8 cellular contexts compared by ENCODE assay signal in genomic region chr3:177196473-177197040, GRCh38. TPM values are rescaled to one million over a fixed set of nuclear protein-coding genes. Genes with fewer than 3 reads are reported as not detected.
A peak's percentile ranks its signal among the peaks of the same experiment; 100 is the strongest.
DNase-seq lines count a peak whose midpoint lies in the region; ATAC-seq and TF ChIP-seq lines count a peak whose summit lies in the region.

No MANE protein-coding gene starts in this region.

- TF ChIP-seq POLR2A in gastroesophageal sphincter (IDR thresholded peaks at IDR 0.05), result no peak

- H3K9me3 ChIP-seq in gastroesophageal sphincter, result no peaks in the 10 kb centered on the region
- H3K9me3 ChIP-seq in neutrophil, result no peaks in the 10 kb centered on the region

- H3K27ac ChIP-seq in gastroesophageal sphincter (peak overlapping the region; percentile 98 to 100 (median 100)), neutrophil (peak overlapping the region; percentile 98)

- H3K4me3 ChIP-seq in gastroesophageal sphincter, result peak overlapping the region; percentile 84 to 98
- peak overlapping the region; percentile 77 to 92 for H3K4me3 ChIP-seq in neutrophil (ENCODE audit: low read depth in 1 of 2, low read length in 1 of 2)

- H3K4me1 ChIP-seq in gastroesophageal sphincter, result peaks cover 0 to 58% (median 4%) of the 10 kb centered on the region in 3 donors
- peaks cover 54 to 63% of the 10 kb centered on the region in 2 experiments for H3K4me1 ChIP-seq in neutrophil (ENCODE audit: control insufficient read depth in 1 of 2, insufficient read depth in 1 of 2, low read depth in 1 of 2, low read length in 1 of 2)

- no peak for TF ChIP-seq CTCF in gastroesophageal sphincter (IDR thresholded peaks at IDR 0.05)
- TF ChIP-seq CTCF in neutrophil (IDR thresholded peaks at IDR 0.05), result no peak

- H3K36me3 ChIP-seq in gastroesophageal sphincter, result no peaks in the 10 kb centered on the region
- H3K36me3 ChIP-seq in neutrophil, result no peaks in the 10 kb centered on the region

- DNase-seq in Right ventricle myocardium inferior (ENCODE audit: missing footprints) (peak; percentile 69), left ventricle myocardium superior (no peak), NCI-H2227 treated with DMSO at 0.1 percent for 48 hours (lab: John Stamatoyannopoulos, UW) (peak; percentile 56)
- peak; percentile 16 for DNase-seq in activated T-helper 9 cell treated with anti-CD3 and anti-CD28 coated beads, Interleukin-2, amount 50 U/mL, for 16 hours (ENCODE audit: low read depth)

- WGBS in gastroesophageal sphincter (ENCODE audit: low coverage in 1 of 2), 2 donors, result 0% methylated on average over 7 of the region's 42 CpGs; no CpG with 5 or more reads in 1 of the 2 donors

- H3K27me3 ChIP-seq in gastroesophageal sphincter, result no peaks in the 10 kb centered on the region
- no peaks in the 10 kb centered on the region for H3K27me3 ChIP-seq in neutrophil

- ATAC-seq in Right ventricle myocardium inferior (no peak), left ventricle myocardium superior (no peak), gastroesophageal sphincter (no peak), HG02973 (IDR thresholded peaks at IDR 0.05; ENCODE audit: unreplicated experiment) (no peak), GM19463 (IDR thresholded peaks at IDR 0.05; ENCODE audit: unreplicated experiment) (no peak)

- intact Hi-C loops in Right ventricle myocardium inferior (cut with DNase I), result loop anchor here (1.0 to 10.0 kb wide), 9 partner anchors 96 to 1188 kb away; no protein-coding TSS in a partner anchor
- intact Hi-C loops in left ventricle myocardium superior (cut with micrococcal nuclease), result loop anchor here (5.0 to 10.0 kb wide), 2 partner anchors 142 to 151 kb away; no protein-coding TSS in a partner anchor

- TF ChIP-seq EP300 in gastroesophageal sphincter (IDR thresholded peaks at IDR 0.05), result no peak

RNA-seq across cellular contexts. Expression of gene TBL1XR1, which starts 0.7 kb away (rescaled TPM):
- total RNA-seq in Right ventricle myocardium inferior (96.8 TPM), left ventricle myocardium superior (99.6 TPM), gastroesophageal sphincter (100 to 1,000 TPM in 1 of 4 donors, 10 to 100 TPM in 3; 91.1 to 126 (median 97.4) TPM)
